Comparison of ENCODE assay signal across 9 cellular contexts in the genomic region with DNA sequence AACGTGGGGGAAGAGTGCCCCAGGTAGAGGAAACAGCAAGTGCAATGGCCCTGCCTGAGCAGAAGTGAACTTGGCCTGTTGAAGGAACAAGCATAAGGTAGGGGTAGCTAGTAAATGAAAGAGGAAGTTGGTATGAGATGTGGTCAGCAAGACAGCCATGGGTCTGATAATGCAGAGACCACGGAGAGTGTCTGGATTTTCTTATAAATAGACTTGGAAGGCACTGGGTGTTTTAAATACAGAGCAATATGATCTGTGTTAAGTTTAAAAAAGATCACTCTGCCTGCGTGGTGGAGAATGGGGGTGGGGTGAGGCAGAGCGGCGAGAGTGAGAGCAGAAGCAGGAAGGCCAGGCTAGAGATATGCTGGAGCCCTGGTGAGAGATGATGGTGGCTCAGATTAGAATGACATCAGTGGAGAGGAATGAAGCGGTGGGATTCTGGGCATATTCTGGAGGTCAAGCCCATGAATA. TPM values are rescaled to one million over a fixed set of nuclear protein-coding genes. Genes with fewer than 3 reads are reported as not detected.
A peak's percentile ranks its signal among the peaks of the same experiment; 100 is the strongest.
DNase-seq lines count a peak whose midpoint lies in the region; ATAC-seq and TF ChIP-seq lines count a peak whose summit lies in the region.
"Had no signal": no experiment of that assay in that cellular context is flagged by ENCODE, and none has a peak within 500 bp of the region (broad histone marks: within the 10 kb centered on the region; RNA-seq: fewer than 3 reads in every experiment).

No MANE protein-coding gene starts in this region.

- H3K9ac ChIP-seq in smooth muscle cell (ENCODE audit: low read depth), result no peak overlapping the region
- H3K9ac ChIP-seq: KMS-11 had no signal

- H3K9me3 ChIP-seq in DOHH2 (ENCODE audit: control insufficient read depth, insufficient read depth, low read length) (no peaks in the 10 kb centered on the region), smooth muscle cell (replicated peaks; ENCODE audit: low read depth) (no peaks in the 10 kb centered on the region)

- TF ChIP-seq CTCF in DOHH2 (IDR thresholded peaks at IDR 0.05; ENCODE audit: low read depth, low read length, poor library complexity, severe bottlenecking) (no peak), fibroblast of villous mesenchyme (IDR thresholded peaks at IDR 0.05; ENCODE audit: insufficient read depth, low read depth, low read length) (no peak), smooth muscle cell (IDR thresholded peaks at IDR 0.05; ENCODE audit: borderline replicate concordance, insufficient read depth, poor library complexity, severe bottlenecking) (no peak)

- H3K27me3 ChIP-seq in DOHH2 (ENCODE audit: control insufficient read depth, low read length) (no peaks in the 10 kb centered on the region), smooth muscle cell (ENCODE audit: low read depth) (no peaks in the 10 kb centered on the region)

- H3K36me3 ChIP-seq in DOHH2 (ENCODE audit: control insufficient read depth, low read length) (peaks cover 74% of the 10 kb centered on the region), smooth muscle cell (ENCODE audit: low read depth) (peaks cover 5% of the 10 kb centered on the region)

- DNase-seq in T1000 (lab: John Stamatoyannopoulos, UW) (peak; percentile 29), fibroblast of villous mesenchyme (ENCODE audit: low read depth) (peak; percentile 83), smooth muscle cell (lab: John Stamatoyannopoulos, UW; ENCODE audit: unreplicated experiment) (peak; percentile 7), HCEC 1CT (no peak), NCI-H524 (lab: John Stamatoyannopoulos, UW) (no peak)

- H3K79me2 ChIP-seq in DOHH2 (ENCODE audit: control insufficient read depth, low read length) (peaks cover 93% of the 10 kb centered on the region), smooth muscle cell (ENCODE audit: low read depth) (peaks cover 77% of the 10 kb centered on the region)

- peak overlapping the region; percentile 99 for H3K4me3 ChIP-seq in DOHH2 (ENCODE audit: low read length)
- no peak overlapping the region for H3K4me3 ChIP-seq in fibroblast of villous mesenchyme (ENCODE audit: low read depth, low read length)
- H3K4me3 ChIP-seq in smooth muscle cell, result no peak overlapping the region

- peak; percentile 91 for ATAC-seq in GM19438 (IDR thresholded peaks at IDR 0.05; ENCODE audit: low read depth, unreplicated experiment)
- peak; percentile 90 for ATAC-seq in HG03432 (IDR thresholded peaks at IDR 0.05; ENCODE audit: unreplicated experiment)

- H3K4me2 ChIP-seq in DOHH2 (ENCODE audit: low read length), result peak overlapping the region; percentile 91
- peak overlapping the region; percentile 90 for H3K4me2 ChIP-seq in smooth muscle cell
- H3K4me2 ChIP-seq: KMS-11 had no signal

- no peaks in the 10 kb centered on the region for H3K9me2 ChIP-seq in DOHH2 (replicated peaks; ENCODE audit: control insufficient read depth, low read length)

- H3F3A ChIP-seq in DOHH2 (ENCODE audit: control insufficient read depth, insufficient read depth), result peaks cover 48% of the 10 kb centered on the region
- peaks cover 20% of the 10 kb centered on the region for H3F3A ChIP-seq in smooth muscle cell (ENCODE audit: low read depth)

- H3K27ac ChIP-seq in DOHH2 (ENCODE audit: low read depth, low read length) (peak overlapping the region; percentile 94), smooth muscle cell (ENCODE audit: low read depth) (peak overlapping the region; percentile 87)
- H3K27ac ChIP-seq: KMS-11 had no signal

- H2AFZ ChIP-seq in smooth muscle cell (ENCODE audit: low read depth), result no peak overlapping the region

- H3K4me1 ChIP-seq in DOHH2 (ENCODE audit: control insufficient read depth, low read length), result peaks cover 77% of the 10 kb centered on the region
- H3K4me1 ChIP-seq in smooth muscle cell (ENCODE audit: low read depth), result peaks cover 26% of the 10 kb centered on the region

- H4K20me1 ChIP-seq in DOHH2 (ENCODE audit: control insufficient read depth, insufficient read depth, low read depth, low read length), result no peaks in the 10 kb centered on the region
- H4K20me1 ChIP-seq in smooth muscle cell (ENCODE audit: low read depth), result peaks cover 53% of the 10 kb centered on the region

- 6% methylated on average over 6 of the region's 6 CpGs for whole genome bisulfite sequencing in smooth muscle cell (ENCODE audit: low lambda C conversion rate)

RNA-seq across cellular contexts. Expression of gene ADAM19, which starts 4.2 kb away (rescaled TPM):
- 89.8 and 119 TPM in 2 replicates for total RNA-seq in fibroblast of villous mesenchyme
- 112 and 117 TPM in 2 replicates for total RNA-seq in smooth muscle cell
- 62.2 and 62.6 TPM in 2 replicates for polyA plus RNA-seq in smooth muscle cell

Comparison
In these comparisons a context has a peak if more than half of its experiments do, and no peak if none do; other contexts are left out.
1. DNase-seq: peak in T1000 (single experiment), fibroblast of villous mesenchyme (single experiment) and smooth muscle cell (single experiment); none in HCEC 1CT (single experiment) and NCI-H524 (0 of 2).